Comparison of ENCODE assay signal across 1 cellular context in the genomic region with DNA sequence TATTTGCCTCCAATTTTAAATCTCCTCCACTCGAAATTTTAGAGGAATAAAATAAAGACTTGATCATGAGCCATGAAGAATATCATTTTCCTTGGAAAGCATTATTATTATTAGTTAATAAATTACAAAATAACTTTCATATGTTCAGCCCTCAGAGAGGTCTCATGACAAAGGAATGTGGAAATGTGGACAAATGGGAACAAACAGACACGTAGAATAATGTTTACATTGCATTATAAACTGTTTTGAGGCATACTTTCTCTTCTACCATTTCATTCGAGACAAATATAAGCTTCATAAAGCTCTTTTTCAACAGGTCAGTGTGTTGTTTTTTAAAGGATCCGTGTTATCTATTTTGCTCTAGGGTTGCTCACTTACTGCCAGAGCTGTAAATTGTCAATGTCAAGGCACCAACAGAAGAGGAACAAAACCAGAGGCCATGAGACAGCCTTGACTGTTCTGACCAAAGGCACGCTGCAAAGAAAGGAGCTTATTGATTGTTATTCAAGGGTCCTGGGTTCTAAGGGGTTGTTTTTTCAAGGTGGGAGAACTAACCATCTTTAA.
TF ChIP-seq lines count a peak whose summit lies in the region.

No MANE protein-coding gene starts in this region.

TF ChIP-seq in WTC11, 78 proteins besides CTCF, POLR2A, EP300 and RAD21 (continued from another document):
- TF ChIP-seq, protein P1, sequence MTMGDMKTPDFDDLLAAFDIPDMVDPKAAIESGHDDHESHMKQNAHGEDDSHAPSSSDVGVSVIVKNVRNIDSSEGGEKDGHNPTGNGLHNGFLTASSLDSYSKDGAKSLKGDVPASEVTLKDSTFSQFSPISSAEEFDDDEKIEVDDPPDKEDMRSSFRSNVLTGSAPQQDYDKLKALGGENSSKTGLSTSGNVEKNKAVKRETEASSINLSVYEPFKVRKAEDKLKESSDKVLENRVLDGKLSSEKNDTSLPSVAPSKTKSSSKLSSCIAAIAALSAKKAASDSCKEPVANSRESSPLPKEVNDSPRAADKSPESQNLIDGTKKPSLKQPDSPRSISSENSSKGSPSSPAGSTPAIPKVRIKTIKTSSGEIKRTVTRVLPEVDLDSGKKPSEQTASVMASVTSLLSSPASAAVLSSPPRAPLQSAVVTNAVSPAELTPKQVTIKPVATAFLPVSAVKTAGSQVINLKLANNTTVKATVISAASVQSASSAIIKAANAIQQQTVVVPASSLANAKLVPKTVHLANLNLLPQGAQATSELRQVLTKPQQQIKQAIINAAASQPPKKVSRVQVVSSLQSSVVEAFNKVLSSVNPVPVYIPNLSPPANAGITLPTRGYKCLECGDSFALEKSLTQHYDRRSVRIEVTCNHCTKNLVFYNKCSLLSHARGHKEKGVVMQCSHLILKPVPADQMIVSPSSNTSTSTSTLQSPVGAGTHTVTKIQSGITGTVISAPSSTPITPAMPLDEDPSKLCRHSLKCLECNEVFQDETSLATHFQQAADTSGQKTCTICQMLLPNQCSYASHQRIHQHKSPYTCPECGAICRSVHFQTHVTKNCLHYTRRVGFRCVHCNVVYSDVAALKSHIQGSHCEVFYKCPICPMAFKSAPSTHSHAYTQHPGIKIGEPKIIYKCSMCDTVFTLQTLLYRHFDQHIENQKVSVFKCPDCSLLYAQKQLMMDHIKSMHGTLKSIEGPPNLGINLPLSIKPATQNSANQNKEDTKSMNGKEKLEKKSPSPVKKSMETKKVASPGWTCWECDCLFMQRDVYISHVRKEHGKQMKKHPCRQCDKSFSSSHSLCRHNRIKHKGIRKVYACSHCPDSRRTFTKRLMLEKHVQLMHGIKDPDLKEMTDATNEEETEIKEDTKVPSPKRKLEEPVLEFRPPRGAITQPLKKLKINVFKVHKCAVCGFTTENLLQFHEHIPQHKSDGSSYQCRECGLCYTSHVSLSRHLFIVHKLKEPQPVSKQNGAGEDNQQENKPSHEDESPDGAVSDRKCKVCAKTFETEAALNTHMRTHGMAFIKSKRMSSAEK (CRISPR knock-in tag; IDR thresholded peaks at IDR 0.05; ENCODE audit: borderline replicate concordance): no peak
- TF ChIP-seq, protein P2, sequence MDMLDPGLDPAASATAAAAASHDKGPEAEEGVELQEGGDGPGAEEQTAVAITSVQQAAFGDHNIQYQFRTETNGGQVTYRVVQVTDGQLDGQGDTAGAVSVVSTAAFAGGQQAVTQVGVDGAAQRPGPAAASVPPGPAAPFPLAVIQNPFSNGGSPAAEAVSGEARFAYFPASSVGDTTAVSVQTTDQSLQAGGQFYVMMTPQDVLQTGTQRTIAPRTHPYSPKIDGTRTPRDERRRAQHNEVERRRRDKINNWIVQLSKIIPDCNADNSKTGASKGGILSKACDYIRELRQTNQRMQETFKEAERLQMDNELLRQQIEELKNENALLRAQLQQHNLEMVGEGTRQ (CRISPR knock-in tag; IDR thresholded peaks at IDR 0.05): no peak
- TF ChIP-seq ZNF512 (CRISPR knock-in tag; IDR thresholded peaks at IDR 0.05; ENCODE audit: borderline replicate concordance): no peak
